ENCODE assay signal across 1 cellular context in the genomic region with DNA sequence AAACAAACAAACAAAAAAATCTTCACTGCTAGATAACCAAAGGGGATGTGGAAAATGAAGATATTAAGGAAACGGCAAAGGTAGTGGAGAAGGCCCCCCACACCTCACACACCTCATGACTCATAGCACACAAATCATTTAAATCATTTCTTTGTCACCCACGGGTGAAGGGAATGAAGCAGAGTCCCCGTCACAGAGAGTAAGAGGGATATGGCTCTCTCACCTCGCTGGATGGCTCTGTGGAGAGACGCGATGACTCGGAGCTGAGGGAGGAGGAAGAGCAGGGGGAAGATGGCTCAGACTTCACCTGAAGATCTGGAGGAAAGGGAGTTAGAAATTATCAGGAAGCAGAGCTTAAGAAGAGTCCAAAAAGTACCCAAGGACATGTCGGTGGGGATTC.
TF ChIP-seq lines count a peak whose summit lies in the region.

No MANE protein-coding gene starts in this region.

TF ChIP-seq in WTC11, 78 proteins besides CTCF, POLR2A, EP300 and RAD21 (continued from another document):
- TF ChIP-seq, protein P1, sequence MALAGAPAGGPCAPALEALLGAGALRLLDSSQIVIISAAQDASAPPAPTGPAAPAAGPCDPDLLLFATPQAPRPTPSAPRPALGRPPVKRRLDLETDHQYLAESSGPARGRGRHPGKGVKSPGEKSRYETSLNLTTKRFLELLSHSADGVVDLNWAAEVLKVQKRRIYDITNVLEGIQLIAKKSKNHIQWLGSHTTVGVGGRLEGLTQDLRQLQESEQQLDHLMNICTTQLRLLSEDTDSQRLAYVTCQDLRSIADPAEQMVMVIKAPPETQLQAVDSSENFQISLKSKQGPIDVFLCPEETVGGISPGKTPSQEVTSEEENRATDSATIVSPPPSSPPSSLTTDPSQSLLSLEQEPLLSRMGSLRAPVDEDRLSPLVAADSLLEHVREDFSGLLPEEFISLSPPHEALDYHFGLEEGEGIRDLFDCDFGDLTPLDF (CRISPR knock-in tag; IDR thresholded peaks at IDR 0.05), result no peak
- TF ChIP-seq, protein P2, sequence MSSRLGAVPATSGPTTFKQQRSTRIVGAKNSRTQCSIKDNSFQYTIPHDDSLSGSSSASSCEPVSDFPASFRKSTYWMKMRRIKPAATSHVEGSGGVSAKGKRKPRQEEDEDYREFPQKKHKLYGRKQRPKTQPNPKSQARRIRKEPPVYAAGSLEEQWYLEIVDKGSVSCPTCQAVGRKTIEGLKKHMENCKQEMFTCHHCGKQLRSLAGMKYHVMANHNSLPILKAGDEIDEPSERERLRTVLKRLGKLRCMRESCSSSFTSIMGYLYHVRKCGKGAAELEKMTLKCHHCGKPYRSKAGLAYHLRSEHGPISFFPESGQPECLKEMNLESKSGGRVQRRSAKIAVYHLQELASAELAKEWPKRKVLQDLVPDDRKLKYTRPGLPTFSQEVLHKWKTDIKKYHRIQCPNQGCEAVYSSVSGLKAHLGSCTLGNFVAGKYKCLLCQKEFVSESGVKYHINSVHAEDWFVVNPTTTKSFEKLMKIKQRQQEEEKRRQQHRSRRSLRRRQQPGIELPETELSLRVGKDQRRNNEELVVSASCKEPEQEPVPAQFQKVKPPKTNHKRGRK (CRISPR knock-in tag; IDR thresholded peaks at IDR 0.05; ENCODE audit: borderline replicate concordance), result no peak
- TF ChIP-seq, protein P3, sequence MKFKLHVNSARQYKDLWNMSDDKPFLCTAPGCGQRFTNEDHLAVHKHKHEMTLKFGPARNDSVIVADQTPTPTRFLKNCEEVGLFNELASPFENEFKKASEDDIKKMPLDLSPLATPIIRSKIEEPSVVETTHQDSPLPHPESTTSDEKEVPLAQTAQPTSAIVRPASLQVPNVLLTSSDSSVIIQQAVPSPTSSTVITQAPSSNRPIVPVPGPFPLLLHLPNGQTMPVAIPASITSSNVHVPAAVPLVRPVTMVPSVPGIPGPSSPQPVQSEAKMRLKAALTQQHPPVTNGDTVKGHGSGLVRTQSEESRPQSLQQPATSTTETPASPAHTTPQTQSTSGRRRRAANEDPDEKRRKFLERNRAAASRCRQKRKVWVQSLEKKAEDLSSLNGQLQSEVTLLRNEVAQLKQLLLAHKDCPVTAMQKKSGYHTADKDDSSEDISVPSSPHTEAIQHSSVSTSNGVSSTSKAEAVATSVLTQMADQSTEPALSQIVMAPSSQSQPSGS (CRISPR knock-in tag; IDR thresholded peaks at IDR 0.05; ENCODE audit: borderline replicate concordance, low read depth), result no peak
- TF ChIP-seq SP1 (CRISPR knock-in tag; conservative IDR thresholded peaks at IDR 0.05), result no peak
- no peak for TF ChIP-seq EMX1 (CRISPR knock-in tag; IDR thresholded peaks at IDR 0.05)
- no peak for TF ChIP-seq IRF2 (CRISPR knock-in tag; IDR thresholded peaks at IDR 0.05; ENCODE audit: borderline replicate concordance, low read depth)
- TF ChIP-seq, protein P4, sequence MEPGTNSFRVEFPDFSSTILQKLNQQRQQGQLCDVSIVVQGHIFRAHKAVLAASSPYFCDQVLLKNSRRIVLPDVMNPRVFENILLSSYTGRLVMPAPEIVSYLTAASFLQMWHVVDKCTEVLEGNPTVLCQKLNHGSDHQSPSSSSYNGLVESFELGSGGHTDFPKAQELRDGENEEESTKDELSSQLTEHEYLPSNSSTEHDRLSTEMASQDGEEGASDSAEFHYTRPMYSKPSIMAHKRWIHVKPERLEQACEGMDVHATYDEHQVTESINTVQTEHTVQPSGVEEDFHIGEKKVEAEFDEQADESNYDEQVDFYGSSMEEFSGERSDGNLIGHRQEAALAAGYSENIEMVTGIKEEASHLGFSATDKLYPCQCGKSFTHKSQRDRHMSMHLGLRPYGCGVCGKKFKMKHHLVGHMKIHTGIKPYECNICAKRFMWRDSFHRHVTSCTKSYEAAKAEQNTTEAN (CRISPR knock-in tag; IDR thresholded peaks at IDR 0.05), result no peak
- TF ChIP-seq, protein P5, sequence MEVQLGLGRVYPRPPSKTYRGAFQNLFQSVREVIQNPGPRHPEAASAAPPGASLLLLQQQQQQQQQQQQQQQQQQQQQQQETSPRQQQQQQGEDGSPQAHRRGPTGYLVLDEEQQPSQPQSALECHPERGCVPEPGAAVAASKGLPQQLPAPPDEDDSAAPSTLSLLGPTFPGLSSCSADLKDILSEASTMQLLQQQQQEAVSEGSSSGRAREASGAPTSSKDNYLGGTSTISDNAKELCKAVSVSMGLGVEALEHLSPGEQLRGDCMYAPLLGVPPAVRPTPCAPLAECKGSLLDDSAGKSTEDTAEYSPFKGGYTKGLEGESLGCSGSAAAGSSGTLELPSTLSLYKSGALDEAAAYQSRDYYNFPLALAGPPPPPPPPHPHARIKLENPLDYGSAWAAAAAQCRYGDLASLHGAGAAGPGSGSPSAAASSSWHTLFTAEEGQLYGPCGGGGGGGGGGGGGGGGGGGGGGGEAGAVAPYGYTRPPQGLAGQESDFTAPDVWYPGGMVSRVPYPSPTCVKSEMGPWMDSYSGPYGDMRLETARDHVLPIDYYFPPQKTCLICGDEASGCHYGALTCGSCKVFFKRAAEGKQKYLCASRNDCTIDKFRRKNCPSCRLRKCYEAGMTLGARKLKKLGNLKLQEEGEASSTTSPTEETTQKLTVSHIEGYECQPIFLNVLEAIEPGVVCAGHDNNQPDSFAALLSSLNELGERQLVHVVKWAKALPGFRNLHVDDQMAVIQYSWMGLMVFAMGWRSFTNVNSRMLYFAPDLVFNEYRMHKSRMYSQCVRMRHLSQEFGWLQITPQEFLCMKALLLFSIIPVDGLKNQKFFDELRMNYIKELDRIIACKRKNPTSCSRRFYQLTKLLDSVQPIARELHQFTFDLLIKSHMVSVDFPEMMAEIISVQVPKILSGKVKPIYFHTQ (CRISPR knock-in tag; IDR thresholded peaks at IDR 0.05), result no peak
- TF ChIP-seq ZNF121 (CRISPR knock-in tag; IDR thresholded peaks at IDR 0.05), result no peak
